Comparison of ENCODE assay signal across 9 cellular contexts in genomic region chr4:168859888-168860694, GRCh38.
DNase-seq lines count a peak whose midpoint lies in the region; ATAC-seq, FAIRE-seq and TF ChIP-seq lines count a peak whose summit lies in the region.
"Had no signal": no experiment of that assay in that cellular context is flagged by ENCODE, and none has a peak within 500 bp of the region (broad histone marks: within the 10 kb centered on the region; RNA-seq: fewer than 3 reads in every experiment).

No MANE protein-coding gene starts in this region.

- 84 to 88% methylated on average over 9 of the region's 9 CpGs for WGBS in esophagus, 2 donors
- 74 to 93% methylated on average over 5 to 9 of the region's 9 CpGs for WGBS in transverse colon (ENCODE audit: low coverage in 1 of 2), 2 donors
- WGBS in right lobe of liver (ENCODE audit: insufficient coverage, low coverage, low lambda C conversion rate, missing lambda C conversion rate): 88% methylated on average over 9 of the region's 9 CpGs

- DNase-seq in activated T-cell treated with anti-CD3 and anti-CD28 coated beads, Interleukin-2, amount 50 U/mL, for 72 hours: peak; percentile 18 to 26
- no peak for DNase-seq in activated T-cell treated with anti-CD3 and anti-CD28 coated beads, Interleukin-2, amount 50 U/mL, for 4 hours
- DNase-seq in transverse colon (no peak), GM10266 (ENCODE audit: extremely low spot score) (no peak), right lobe of liver (no peak), frontal cortex (ENCODE audit: low spot score in 2 of 2) (no peak)

- intact Hi-C loops in transverse colon (cut with DNase I; ENCODE audit: low total_unique reads) (no loop called here), right lobe of liver (cut with DNase I) (no loop called here)

- peak; percentile 55 to 64 for ATAC-seq in activated T-cell treated with anti-CD3 and anti-CD28 coated beads, Interleukin-2, amount 50 U/mL, for 72 hours (replicated peaks in 1 of 2)
- ATAC-seq in activated T-cell treated with anti-CD3 and anti-CD28 coated beads, Interleukin-2, amount 50 U/mL, for 4 hours: no peak
- peak; percentile 95 for ATAC-seq in HG03108 (IDR thresholded peaks at IDR 0.05; ENCODE audit: unreplicated experiment)
- ATAC-seq in right lobe of liver: no peak

- H3K27ac Mint-ChIP-seq in activated T-cell treated with anti-CD3 and anti-CD28 coated beads, Interleukin-2, amount 50 U/mL, for 72 hours: peak overlapping the region; percentile 51
- H3K27ac Mint-ChIP-seq: IgD-negative memory B cell had no signal

- peaks cover 0 to 3% of the 10 kb centered on the region in 2 donors for H3K9me3 Mint-ChIP-seq in activated T-cell treated with anti-CD3 and anti-CD28 coated beads, Interleukin-2, amount 50 U/mL, for 72 hours
- no peaks in the 10 kb centered on the region for H3K9me3 Mint-ChIP-seq in activated T-cell treated with anti-CD3 and anti-CD28 coated beads, Interleukin-2, amount 50 U/mL, for 4 hours

- FAIRE-seq in frontal cortex (lab: Jason Lieb, UNC): no peak

- H3K27me3 Mint-ChIP-seq in activated T-cell treated with anti-CD3 and anti-CD28 coated beads, Interleukin-2, amount 50 U/mL, for 72 hours (ENCODE audit: low read depth): peaks cover 8% of the 10 kb centered on the region
- peaks cover 4% of the 10 kb centered on the region for H3K27me3 Mint-ChIP-seq in activated T-cell treated with anti-CD3 and anti-CD28 coated beads, Interleukin-2, amount 50 U/mL, for 4 hours (ENCODE audit: low read depth)

- H3K4me3 ChIP-seq in esophagus (ENCODE audit: low read depth in 1 of 2, low read length in 2 of 2): no peak overlapping the region
- no peak overlapping the region for H3K4me3 ChIP-seq in transverse colon
- H3K4me3 ChIP-seq in right lobe of liver: no peak overlapping the region

- H3K36me3 ChIP-seq in esophagus (ENCODE audit: control insufficient read depth in 2 of 2, insufficient read depth in 2 of 2, low read length in 1 of 2) (no peaks in the 10 kb centered on the region), transverse colon (no peaks in the 10 kb centered on the region), right lobe of liver (no peaks in the 10 kb centered on the region)

- H3K4me1 ChIP-seq in esophagus (ENCODE audit: control insufficient read depth in 2 of 2, insufficient read depth in 2 of 2, low read length in 1 of 2) (peaks cover 3 to 5% of the 10 kb centered on the region in 2 donors), transverse colon (peaks cover 0 to 42% (median 16%) of the 10 kb centered on the region in 4 donors), right lobe of liver (no peaks in the 10 kb centered on the region)

- H3K4me3 Mint-ChIP-seq in activated T-cell treated with anti-CD3 and anti-CD28 coated beads, Interleukin-2, amount 50 U/mL, for 72 hours: peak overlapping the region; percentile 66 to 81
- H3K4me3 Mint-ChIP-seq in activated T-cell treated with anti-CD3 and anti-CD28 coated beads, Interleukin-2, amount 50 U/mL, for 4 hours: no peak overlapping the region
- H3K4me3 Mint-ChIP-seq: IgD-negative memory B cell had no signal

- H3K4me1 Mint-ChIP-seq in activated T-cell treated with anti-CD3 and anti-CD28 coated beads, Interleukin-2, amount 50 U/mL, for 72 hours (ENCODE audit: low read depth): peaks cover 40% of the 10 kb centered on the region
- H3K4me1 Mint-ChIP-seq in activated T-cell treated with anti-CD3 and anti-CD28 coated beads, Interleukin-2, amount 50 U/mL, for 4 hours (ENCODE audit: low read depth): no peaks in the 10 kb centered on the region
- H3K4me1 Mint-ChIP-seq: IgD-negative memory B cell had no signal

- H3K9me3 ChIP-seq in esophagus (ENCODE audit: control insufficient read depth in 2 of 2, insufficient read depth in 1 of 2, low read depth in 1 of 2, low read length in 1 of 2) (no peaks in the 10 kb centered on the region), transverse colon (no peaks in the 10 kb centered on the region), right lobe of liver (no peaks in the 10 kb centered on the region)

- in situ Hi-C loops in transverse colon (cut with MboI; ENCODE audit: low pct_ligation_motif_present in 1 of 4, low pct_unique_long_range_greater_than_20kb in 1 of 4, low sequenced_read_pairs in 3 of 4): no loop called here

- TF ChIP-seq CTCF in transverse colon (IDR thresholded peaks at IDR 0.05) (no peak), GM10266 (IDR thresholded peaks at IDR 0.05; ENCODE audit: control insufficient read depth, insufficient read depth, low read depth, missing control alignments) (no peak), right lobe of liver (IDR thresholded peaks at IDR 0.05) (no peak)

- H3K27ac ChIP-seq in esophagus (ENCODE audit: low read depth in 2 of 2, low read length in 1 of 2): peak overlapping the region; percentile 4 to 21
- H3K27ac ChIP-seq in transverse colon: peak overlapping the region; percentile 38 to 78 (median 74)
- H3K27ac ChIP-seq in right lobe of liver: no peak overlapping the region

- no peak for TF ChIP-seq POLR2A in transverse colon (IDR thresholded peaks at IDR 0.05)
- no peak for TF ChIP-seq POLR2A in right lobe of liver (IDR thresholded peaks at IDR 0.05)

- no peaks in the 10 kb centered on the region for H3K27me3 ChIP-seq in esophagus (ENCODE audit: control insufficient read depth in 1 of 2, insufficient read depth in 2 of 2, low read length in 2 of 2)
- H3K27me3 ChIP-seq in transverse colon: no peaks in the 10 kb centered on the region
- no peaks in the 10 kb centered on the region for H3K27me3 ChIP-seq in right lobe of liver

- TF ChIP-seq EP300 in transverse colon (IDR thresholded peaks at IDR 0.05; ENCODE audit: low read depth): no peak

- H3K36me3 Mint-ChIP-seq in activated T-cell treated with anti-CD3 and anti-CD28 coated beads, Interleukin-2, amount 50 U/mL, for 72 hours (ENCODE audit: insufficient read depth in 2 of 2): peaks cover 6% of the 10 kb centered on the region in 2 donors
- no peaks in the 10 kb centered on the region for H3K36me3 Mint-ChIP-seq in activated T-cell treated with anti-CD3 and anti-CD28 coated beads, Interleukin-2, amount 50 U/mL, for 4 hours (ENCODE audit: insufficient read depth)

Comparison
In these comparisons a context has a peak if more than half of its experiments do, and no peak if none do; other contexts are left out.
1. ATAC-seq: peak in activated T-cell treated with anti-CD3 and anti-CD28 coated beads, Interleukin-2, amount 50 U/mL, for 72 hours (2 of 2) and HG03108 (single experiment); none in activated T-cell treated with anti-CD3 and anti-CD28 coated beads, Interleukin-2, amount 50 U/mL, for 4 hours (0 of 2) and right lobe of liver (0 of 4).
2. DNase-seq: peak in activated T-cell treated with anti-CD3 and anti-CD28 coated beads, Interleukin-2, amount 50 U/mL, for 72 hours (2 of 2); none in activated T-cell treated with anti-CD3 and anti-CD28 coated beads, Interleukin-2, amount 50 U/mL, for 4 hours (single experiment), transverse colon (single experiment), GM10266 (single experiment), right lobe of liver (0 of 3) and frontal cortex (0 of 2).
3. H3K27ac ChIP-seq: peak in esophagus (2 of 2) and transverse colon (4 of 4); none in right lobe of liver (0 of 3).